ENCODE assay signal across 8 cellular contexts in the genomic region with DNA sequence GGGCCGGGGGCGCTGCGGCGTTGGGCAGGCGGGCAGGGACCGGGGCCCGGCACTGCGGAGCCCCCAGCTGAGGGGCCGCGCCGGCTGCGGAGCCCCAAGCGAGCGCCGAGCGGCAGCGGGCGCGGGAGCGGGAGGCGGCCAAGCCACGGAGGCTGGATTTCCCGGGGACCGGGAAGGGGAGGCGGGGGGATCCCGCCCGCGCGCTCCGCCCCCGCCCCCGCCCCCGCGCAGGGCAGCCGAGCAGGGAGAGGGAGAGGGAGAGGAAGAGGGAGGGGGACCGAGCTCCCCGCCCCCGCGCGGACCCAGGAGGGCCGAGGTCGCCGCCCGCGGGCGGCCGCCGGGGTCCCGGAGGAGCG. TPM values are rescaled to one million over a fixed set of nuclear protein-coding genes. Genes with fewer than 3 reads are reported as not detected.
A peak's percentile ranks its signal among the peaks of the same experiment; 100 is the strongest.
DNase-seq lines count a peak whose midpoint lies in the region; ATAC-seq and TF ChIP-seq lines count a peak whose summit lies in the region.

A gene with protein sequence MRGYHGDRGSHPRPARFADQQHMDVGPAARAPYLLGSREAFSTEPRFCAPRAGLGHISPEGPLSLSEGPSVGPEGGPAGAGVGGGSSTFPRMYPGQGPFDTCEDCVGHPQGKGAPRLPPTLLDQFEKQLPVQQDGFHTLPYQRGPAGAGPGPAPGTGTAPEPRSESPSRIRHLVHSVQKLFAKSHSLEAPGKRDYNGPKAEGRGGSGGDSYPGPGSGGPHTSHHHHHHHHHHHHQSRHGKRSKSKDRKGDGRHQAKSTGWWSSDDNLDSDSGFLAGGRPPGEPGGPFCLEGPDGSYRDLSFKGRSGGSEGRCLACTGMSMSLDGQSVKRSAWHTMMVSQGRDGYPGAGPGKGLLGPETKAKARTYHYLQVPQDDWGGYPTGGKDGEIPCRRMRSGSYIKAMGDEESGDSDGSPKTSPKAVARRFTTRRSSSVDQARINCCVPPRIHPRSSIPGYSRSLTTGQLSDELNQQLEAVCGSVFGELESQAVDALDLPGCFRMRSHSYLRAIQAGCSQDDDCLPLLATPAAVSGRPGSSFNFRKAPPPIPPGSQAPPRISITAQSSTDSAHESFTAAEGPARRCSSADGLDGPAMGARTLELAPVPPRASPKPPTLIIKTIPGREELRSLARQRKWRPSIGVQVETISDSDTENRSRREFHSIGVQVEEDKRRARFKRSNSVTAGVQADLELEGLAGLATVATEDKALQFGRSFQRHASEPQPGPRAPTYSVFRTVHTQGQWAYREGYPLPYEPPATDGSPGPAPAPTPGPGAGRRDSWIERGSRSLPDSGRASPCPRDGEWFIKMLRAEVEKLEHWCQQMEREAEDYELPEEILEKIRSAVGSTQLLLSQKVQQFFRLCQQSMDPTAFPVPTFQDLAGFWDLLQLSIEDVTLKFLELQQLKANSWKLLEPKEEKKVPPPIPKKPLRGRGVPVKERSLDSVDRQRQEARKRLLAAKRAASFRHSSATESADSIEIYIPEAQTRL (minus strand): TSS at position 154 of the 356 bp plus-strand sequence. CDS start 24,267 bp downstream, outside the sequence.

- TF ChIP-seq CTCF in A673 (conservative IDR thresholded peaks at IDR 0.05; ENCODE audit: low read depth, low read length) (no peak), WTC11 (IDR thresholded peaks at IDR 0.05) (no peak)

- no peaks in the 10 kb centered on the region for H3K9me3 Mint-ChIP-seq in WTC11
- peaks cover 0 to 6% (median 0%) of the 10 kb centered on the region in 6 donors for H3K9me3 Mint-ChIP-seq in immature natural killer cell

- H3K4me1 ChIP-seq in A673 (ENCODE audit: insufficient read depth, low read length, poor library complexity, severe bottlenecking): no peaks in the 10 kb centered on the region
- H3K4me1 ChIP-seq in HAP-1: no peaks in the 10 kb centered on the region; the same call in 1 of the 2 replicates
- peaks cover 11% of the 10 kb centered on the region for H3K4me1 ChIP-seq in thymus (ENCODE audit: control insufficient read depth, insufficient read depth, low read length)

- peak; percentile 23 for DNase-seq in A673 (ENCODE audit: low spot score)
- peak; percentile 16 to 71 for DNase-seq in HAP-1 (ENCODE audit: low spot score in 2 of 2)
- DNase-seq in WTC11 (ENCODE audit: low spot score): peak; percentile 44
- DNase-seq in immature natural killer cell: peak in 1 of 3 donors; percentile 9
- DNase-seq in HUDEP-2 (lab: John Stamatoyannopoulos, UW; ENCODE audit: unreplicated experiment in 76 of 76): no peak
- DNase-seq in activated CD4-positive, alpha-beta T cell treated with anti-CD3 and anti-CD28 coated beads for 48 hours: no peak

- H3K9me3 ChIP-seq in A673 (ENCODE audit: low read depth, low read length, poor library complexity, severe bottlenecking) (no peaks in the 10 kb centered on the region), HAP-1 (no peaks in the 10 kb centered on the region), thymus (ENCODE audit: control insufficient read depth) (no peaks in the 10 kb centered on the region)

- H3K27me3 Mint-ChIP-seq in WTC11 (ENCODE audit: low read depth): peaks cover 58% of the 10 kb centered on the region
- H3K27me3 Mint-ChIP-seq in immature natural killer cell (ENCODE audit: low read depth in 3 of 3): peaks cover 11 to 36% (median 17%) of the 10 kb centered on the region in 3 donors

- in situ Hi-C loops in HAP-1 (cut with MboI; ENCODE audit: low sequenced_read_pairs): no loop called here

- WGBS in thymus: under 1% methylated on average over 50 of the region's 50 CpGs

- intact Hi-C loops in A673 (cut with micrococcal nuclease; ENCODE audit: unreplicated experiment): no loop called here

- no peaks in the 10 kb centered on the region for H3K36me3 ChIP-seq in A673 (ENCODE audit: insufficient read depth, low read length, poor library complexity, severe bottlenecking)
- H3K36me3 ChIP-seq in HAP-1 (replicated peaks): no peaks in the 10 kb centered on the region
- H3K36me3 ChIP-seq in thymus (ENCODE audit: control insufficient read depth, insufficient read depth): no peaks in the 10 kb centered on the region

- H3K36me3 Mint-ChIP-seq in WTC11 (no peaks in the 10 kb centered on the region), immature natural killer cell (peaks cover 0 to 4% (median 3%) of the 10 kb centered on the region in 3 donors)

- CTCF ChIA-PET in A673 (lab: Charles Lee) (no interaction called here), WTC11 (lab: Charles Lee) (interaction anchor here (0.7 to 3.1 kb wide), 11 partner anchors 10 to 150 kb away, joined by 3 to 17 read pairs (median 5); a partner anchor contains a TSS)

- peaks cover 88% of the 10 kb centered on the region for H3K27me3 ChIP-seq in A673 (replicated peaks; ENCODE audit: insufficient read depth, low read depth, low read length, poor library complexity)
- H3K27me3 ChIP-seq in HAP-1 (ENCODE audit: low read depth): peaks cover 18% of the 10 kb centered on the region
- H3K27me3 ChIP-seq in thymus (ENCODE audit: control insufficient read depth, insufficient read depth): peaks cover 51% of the 10 kb centered on the region

- H3K4me1 Mint-ChIP-seq in WTC11 (peaks cover 21% of the 10 kb centered on the region), immature natural killer cell (peaks cover 13% of the 10 kb centered on the region in 2 donors)

- no TSS peak for BruUV-seq in A673 (replicated peaks; lab: Mats Ljungman, UMichigan)

- POLR2A ChIA-PET in A673 (lab: Charles Lee; ENCODE audit: low non-redundant PET): no interaction called here
- POLR2A ChIA-PET in WTC11 (lab: Charles Lee): interaction anchor here (0.9 to 1.7 kb wide), 2 partner anchors 41 to 44 kb away, joined by 4 to 6 read pairs; no protein-coding TSS in a partner anchor

- H3K4me3 ChIP-seq in A673 (ENCODE audit: low read depth, low read length, poor library complexity, severe bottlenecking) (peak within 1 kb of the TSS; percentile 40), HAP-1 (peak within 1 kb of the TSS; percentile 37), thymus (ENCODE audit: low read length) (peak within 1 kb of the TSS; percentile 53)

- H3K4me3 Mint-ChIP-seq in WTC11 (peak within 1 kb of the TSS; percentile 83), immature natural killer cell (peak within 1 kb of the TSS; percentile 83 to 89 (median 85))

- ATAC-seq in WTC11: peak; percentile 26; the same call in 1 of the 2 replicates
- ATAC-seq in HG03354 (IDR thresholded peaks at IDR 0.05; ENCODE audit: poor library complexity, severe bottlenecking, unreplicated experiment): no peak

- H3K27ac Mint-ChIP-seq in WTC11 (no peak within 1 kb of the TSS), immature natural killer cell (no peak within 1 kb of the TSS)

- H3K27ac ChIP-seq in A673 (ENCODE audit: low read depth, low read length, poor library complexity, severe bottlenecking): no peak within 1 kb of the TSS
- no peak within 1 kb of the TSS for H3K27ac ChIP-seq in thymus (ENCODE audit: low read depth)

TF ChIP-seq in WTC11, 78 proteins besides CTCF, POLR2A, EP300 and RAD21:
- TF ChIP-seq CREB1 (CRISPR knock-in tag; IDR thresholded peaks at IDR 0.05): no peak
- TF ChIP-seq, protein P1, sequence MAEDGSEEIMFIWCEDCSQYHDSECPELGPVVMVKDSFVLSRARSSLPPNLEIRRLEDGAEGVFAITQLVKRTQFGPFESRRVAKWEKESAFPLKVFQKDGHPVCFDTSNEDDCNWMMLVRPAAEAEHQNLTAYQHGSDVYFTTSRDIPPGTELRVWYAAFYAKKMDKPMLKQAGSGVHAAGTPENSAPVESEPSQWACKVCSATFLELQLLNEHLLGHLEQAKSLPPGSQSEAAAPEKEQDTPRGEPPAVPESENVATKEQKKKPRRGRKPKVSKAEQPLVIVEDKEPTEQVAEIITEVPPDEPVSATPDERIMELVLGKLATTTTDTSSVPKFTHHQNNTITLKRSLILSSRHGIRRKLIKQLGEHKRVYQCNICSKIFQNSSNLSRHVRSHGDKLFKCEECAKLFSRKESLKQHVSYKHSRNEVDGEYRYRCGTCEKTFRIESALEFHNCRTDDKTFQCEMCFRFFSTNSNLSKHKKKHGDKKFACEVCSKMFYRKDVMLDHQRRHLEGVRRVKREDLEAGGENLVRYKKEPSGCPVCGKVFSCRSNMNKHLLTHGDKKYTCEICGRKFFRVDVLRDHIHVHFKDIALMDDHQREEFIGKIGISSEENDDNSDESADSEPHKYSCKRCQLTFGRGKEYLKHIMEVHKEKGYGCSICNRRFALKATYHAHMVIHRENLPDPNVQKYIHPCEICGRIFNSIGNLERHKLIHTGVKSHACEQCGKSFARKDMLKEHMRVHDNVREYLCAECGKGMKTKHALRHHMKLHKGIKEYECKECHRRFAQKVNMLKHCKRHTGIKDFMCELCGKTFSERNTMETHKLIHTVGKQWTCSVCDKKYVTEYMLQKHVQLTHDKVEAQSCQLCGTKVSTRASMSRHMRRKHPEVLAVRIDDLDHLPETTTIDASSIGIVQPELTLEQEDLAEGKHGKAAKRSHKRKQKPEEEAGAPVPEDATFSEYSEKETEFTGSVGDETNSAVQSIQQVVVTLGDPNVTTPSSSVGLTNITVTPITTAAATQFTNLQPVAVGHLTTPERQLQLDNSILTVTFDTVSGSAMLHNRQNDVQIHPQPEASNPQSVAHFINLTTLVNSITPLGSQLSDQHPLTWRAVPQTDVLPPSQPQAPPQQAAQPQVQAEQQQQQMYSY (CRISPR knock-in tag; IDR thresholded peaks at IDR 0.05): peak; percentile 87

RNA-seq across cellular contexts. Expression of the gene that starts here (rescaled TPM):
- 0.66 TPM in 1 of 2 replicates, not detected in the other for total RNA-seq in A673 (2021)
- total RNA-seq in WTC11 (2021): 8.2 to 11.3 TPM (median 9.7 TPM) in 3 replicates
- under 1 TPM in 1 of 3 donors, not detected in 2; 0.10 TPM for polyA plus RNA-seq in immature natural killer cell
- 0.23 TPM for polyA plus RNA-seq in thymus

Comparison
In these comparisons a context has a peak if more than half of its experiments do, and no peak if none do; other contexts are left out.
1. Peak in DNase-seq and H3K4me3 ChIP-seq in A673; RNA of the gene not detected or under 1 TPM.
2. DNase-seq: peak in HAP-1 (2 of 2) and WTC11 (single experiment); none in HUDEP-2 (0 of 76) and activated CD4-positive, alpha-beta T cell treated with anti-CD3 and anti-CD28 coated beads for 48 hours (single experiment).
3. Peak in every context shown above with its lines, with median percentiles within 50 percentile points of each other: H3K4me3 ChIP-seq.